20 cellular contexts compared by ENCODE assay signal in the genomic region with DNA sequence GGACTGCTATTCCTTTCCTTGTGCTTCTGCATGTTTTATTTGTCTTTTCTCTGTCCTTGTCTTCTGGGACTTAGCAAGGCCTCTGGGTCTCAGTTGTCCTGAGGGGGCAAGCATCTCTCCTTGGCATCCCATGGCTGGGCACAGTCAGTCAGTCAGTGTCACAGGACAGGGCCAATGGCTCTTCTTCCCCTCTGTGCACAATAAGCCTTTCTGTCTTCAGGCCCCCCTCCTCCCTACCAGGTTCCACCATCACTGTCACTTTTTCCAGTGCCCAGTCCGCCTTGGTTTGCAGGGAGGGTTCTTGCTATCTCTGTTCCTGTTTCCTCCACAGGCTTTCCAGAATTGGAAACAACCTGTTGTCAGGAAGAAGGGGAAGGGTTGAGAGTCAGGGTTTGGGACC. TPM values are rescaled to one million over a fixed set of nuclear protein-coding genes. Genes with fewer than 3 reads are reported as not detected.
A peak's percentile ranks its signal among the peaks of the same experiment; 100 is the strongest.
DNase-seq lines count a peak whose midpoint lies in the region; ATAC-seq, FAIRE-seq and TF ChIP-seq lines count a peak whose summit lies in the region.
"Had no signal": no experiment of that assay in that cellular context is flagged by ENCODE, and none has a peak within 500 bp of the region (broad histone marks: within the 10 kb centered on the region; RNA-seq: fewer than 3 reads in every experiment).

No MANE protein-coding gene starts in this region.

- no peaks in the 10 kb centered on the region for H3K27me3 Mint-ChIP-seq in activated T-cell treated with anti-CD3 and anti-CD28 coated beads, Interleukin-2, amount 50 U/mL, for 24 hours
- no peaks in the 10 kb centered on the region for H3K27me3 Mint-ChIP-seq in activated T-cell treated with anti-CD3 and anti-CD28 coated beads, Interleukin-2, amount 50 U/mL, for 72 hours (ENCODE audit: low read depth)
- H3K27me3 Mint-ChIP-seq in stimulated activated memory B cell treated with anti-CD40 and anti-IgM and Interleukin-4, amounts not matched to agents 10 μg/mL and 1 μg/mL and 100 μg/mL, for 72 hours, result no peaks in the 10 kb centered on the region
- H3K27me3 Mint-ChIP-seq: stimulated activated naive CD8-positive, alpha-beta T cell treated with anti-CD3 and anti-CD28 coated beads, Interleukin-15, amount 100 ng/mL, for 72 hours had no signal

- TF ChIP-seq EP300 in transverse colon (IDR thresholded peaks at IDR 0.05; ENCODE audit: low read depth), result no peak

- no peak for FAIRE-seq in frontal cortex (lab: Jason Lieb, UNC)
- FAIRE-seq: GM12892, H54 had no signal

- H3K9me3 Mint-ChIP-seq in activated T-cell treated with anti-CD3 and anti-CD28 coated beads, Interleukin-2, amount 50 U/mL, for 24 hours, result no peaks in the 10 kb centered on the region
- no peaks in the 10 kb centered on the region for H3K9me3 Mint-ChIP-seq in activated T-cell treated with anti-CD3 and anti-CD28 coated beads, Interleukin-2, amount 50 U/mL, for 72 hours
- H3K9me3 Mint-ChIP-seq in stimulated activated memory B cell treated with anti-CD40 and anti-IgM and Interleukin-4, amounts not matched to agents 10 μg/mL and 1 μg/mL and 100 μg/mL, for 72 hours, result no peaks in the 10 kb centered on the region
- H3K9me3 Mint-ChIP-seq: stimulated activated naive CD8-positive, alpha-beta T cell treated with anti-CD3 and anti-CD28 coated beads, Interleukin-15, amount 100 ng/mL, for 72 hours had no signal

- peaks cover 62% of the 10 kb centered on the region for H3K4me1 Mint-ChIP-seq in activated T-cell treated with anti-CD3 and anti-CD28 coated beads, Interleukin-2, amount 50 U/mL, for 24 hours (ENCODE audit: low read depth)
- peaks cover 61% of the 10 kb centered on the region for H3K4me1 Mint-ChIP-seq in activated T-cell treated with anti-CD3 and anti-CD28 coated beads, Interleukin-2, amount 50 U/mL, for 72 hours (ENCODE audit: low read depth)
- peaks cover 65% of the 10 kb centered on the region for H3K4me1 Mint-ChIP-seq in stimulated activated memory B cell treated with anti-CD40 and anti-IgM and Interleukin-4, amounts not matched to agents 10 μg/mL and 1 μg/mL and 100 μg/mL, for 72 hours

- no peaks in the 10 kb centered on the region for H3K9me3 ChIP-seq in transverse colon
- H3K9me3 ChIP-seq: ascending aorta, psoas muscle had no signal

- in situ Hi-C loops in transverse colon (cut with MboI; ENCODE audit: low pct_ligation_motif_present in 1 of 4, low pct_unique_long_range_greater_than_20kb in 1 of 4, low sequenced_read_pairs in 3 of 4), result no loop called here

- H3K27ac ChIP-seq in transverse colon, result no peak overlapping the region
- H3K27ac ChIP-seq in coronary artery, result no peak overlapping the region

- WGBS in transverse colon (ENCODE audit: low coverage in 1 of 2), 2 donors, result 72% methylated on average over 1 of the region's 1 CpG; no CpG with 5 or more reads in 1 of the 2 donors

- ATAC-seq in activated T-cell treated with anti-CD3 and anti-CD28 coated beads, Interleukin-2, amount 50 U/mL, for 72 hours (replicated peaks in 1 of 2), result no peak
- no peak for ATAC-seq in stimulated activated memory B cell treated with anti-CD40 and anti-IgM and Interleukin-4, amounts not matched to agents 10 μg/mL and 1 μg/mL and 100 μg/mL, for 72 hours
- ATAC-seq: psoas muscle; stimulated activated naive CD8-positive, alpha-beta T cell treated with anti-CD3 and anti-CD28 coated beads, Interleukin-15, amount 100 ng/mL, for 72 hours had no signal

- intact Hi-C loops in transverse colon (cut with DNase I; ENCODE audit: low total_unique reads), result no loop called here

- H3K4me3 Mint-ChIP-seq in activated T-cell treated with anti-CD3 and anti-CD28 coated beads, Interleukin-2, amount 50 U/mL, for 24 hours, result no peak overlapping the region
- no peak overlapping the region for H3K4me3 Mint-ChIP-seq in activated T-cell treated with anti-CD3 and anti-CD28 coated beads, Interleukin-2, amount 50 U/mL, for 72 hours
- H3K4me3 Mint-ChIP-seq in stimulated activated memory B cell treated with anti-CD40 and anti-IgM and Interleukin-4, amounts not matched to agents 10 μg/mL and 1 μg/mL and 100 μg/mL, for 72 hours, result no peak overlapping the region

- H3K36me3 Mint-ChIP-seq in activated T-cell treated with anti-CD3 and anti-CD28 coated beads, Interleukin-2, amount 50 U/mL, for 24 hours (ENCODE audit: low read depth), result peaks cover 51% of the 10 kb centered on the region
- H3K36me3 Mint-ChIP-seq in activated T-cell treated with anti-CD3 and anti-CD28 coated beads, Interleukin-2, amount 50 U/mL, for 72 hours (ENCODE audit: insufficient read depth in 2 of 2), result peaks cover 5 to 12% of the 10 kb centered on the region in 2 donors
- peaks cover 41% of the 10 kb centered on the region for H3K36me3 Mint-ChIP-seq in stimulated activated memory B cell treated with anti-CD40 and anti-IgM and Interleukin-4, amounts not matched to agents 10 μg/mL and 1 μg/mL and 100 μg/mL, for 72 hours

- peaks cover 18% of the 10 kb centered on the region for H3K27me3 ChIP-seq in H7 (ENCODE audit: control insufficient read depth, insufficient read depth, low read length)
- no peaks in the 10 kb centered on the region for H3K27me3 ChIP-seq in transverse colon
- H3K27me3 ChIP-seq: ascending aorta had no signal

- DNase-seq in activated T-cell treated with anti-CD3 and anti-CD28 coated beads, Interleukin-2, amount 50 U/mL, for 24 hours, result no peak
- DNase-seq in activated T-cell treated with anti-CD3 and anti-CD28 coated beads, Interleukin-2, amount 50 U/mL, for 72 hours, result no peak
- DNase-seq in H7, result peak; percentile 11
- peak; percentile 35 for DNase-seq in foreskin melanocyte
- no peak for DNase-seq in transverse colon
- no peak for DNase-seq in frontal cortex (ENCODE audit: low spot score in 2 of 2)
- DNase-seq in coronary artery (ENCODE audit: low spot score), result no peak
- DNase-seq: activated CD4-positive, alpha-beta T cell treated with anti-CD3 and anti-CD28 coated beads, Interleukin-2, amount 50 U/mL, for 1 hour; GDM1; NCI-H1694; NCI-H446; SHP77; stimulated activated CD4-positive, alpha-beta T cell treated with anti-CD3 and anti-CD28 coated beads, Interleukin-12 subunit alpha, Interleukin-12 subunit beta, amount 100 ng/mL, for 4 hours; stimulated activated naive CD8-positive, alpha-beta T cell treated with anti-CD3 and anti-CD28 coated beads, Interleukin-15, amount 100 ng/mL, for 72 hours; T-helper 9 cell had no signal

- H3K36me3 ChIP-seq in H7 (replicated peaks; ENCODE audit: control insufficient read depth, insufficient read depth, low read length) (no peaks in the 10 kb centered on the region), transverse colon (no peaks in the 10 kb centered on the region)
- H3K36me3 ChIP-seq: ascending aorta had no signal

- peak overlapping the region; percentile 42 for H3K27ac Mint-ChIP-seq in activated T-cell treated with anti-CD3 and anti-CD28 coated beads, Interleukin-2, amount 50 U/mL, for 24 hours
- H3K27ac Mint-ChIP-seq in activated T-cell treated with anti-CD3 and anti-CD28 coated beads, Interleukin-2, amount 50 U/mL, for 72 hours, result no peak overlapping the region
- peak overlapping the region; percentile 69 for H3K27ac Mint-ChIP-seq in stimulated activated memory B cell treated with anti-CD40 and anti-IgM and Interleukin-4, amounts not matched to agents 10 μg/mL and 1 μg/mL and 100 μg/mL, for 72 hours
- H3K27ac Mint-ChIP-seq: stimulated activated naive CD8-positive, alpha-beta T cell treated with anti-CD3 and anti-CD28 coated beads, Interleukin-15, amount 100 ng/mL, for 72 hours had no signal

- TF ChIP-seq CTCF in transverse colon (IDR thresholded peaks at IDR 0.05), result no peak
- TF ChIP-seq CTCF in coronary artery (IDR thresholded peaks at IDR 0.05), result no peak

- TF ChIP-seq POLR2A in transverse colon (IDR thresholded peaks at IDR 0.05), result no peak

- H3K4me1 ChIP-seq in transverse colon, result peaks cover 23 to 55% (median 39%) of the 10 kb centered on the region in 4 donors

- H3K4me3 ChIP-seq in H7 (ENCODE audit: insufficient read depth, low read depth, low read length) (no peak overlapping the region), transverse colon (no peak overlapping the region), coronary artery (no peak overlapping the region)
- H3K4me3 ChIP-seq: ascending aorta, psoas muscle had no signal

RNA-seq across cellular contexts. Expression of a gene that starts 1.8 kb away (rescaled TPM):
- total RNA-seq in activated T-cell treated with anti-CD3 and anti-CD28 coated beads, Interleukin-2, amount 50 U/mL, for 72 hours, result 10 to 100 TPM; 73.3 to 78.9 TPM
- total RNA-seq in H7 (2014; rRNA removed; shearing (Covaris generic)), result 1.00 and 1.4 TPM in 2 replicates
- 10 to 100 TPM in 2 of 4 donors, 1 to 10 TPM in 1, not detected in 1; 9.4 to 26.9 (median 17.1) TPM for total RNA-seq in transverse colon
- 3.3 TPM for total RNA-seq in frontal cortex

RNA-seq across cellular contexts. Expression of a gene that starts 5.1 kb away (rescaled TPM):
- 10 to 100 TPM; 85.0 to 89.5 TPM for total RNA-seq in activated T-cell treated with anti-CD3 and anti-CD28 coated beads, Interleukin-2, amount 50 U/mL, for 72 hours
- total RNA-seq in H7 (2014; rRNA removed; shearing (Covaris generic)), result 17.7 and 33.0 TPM in 2 replicates
- total RNA-seq in transverse colon (100 to 1,000 TPM in 3 of 4 donors, 10 to 100 TPM in 1; 10.5 to 186 (median 147) TPM), frontal cortex (0.82 TPM)

RNA-seq across cellular contexts. Expression of a gene that starts 13.1 kb away (rescaled TPM):
- 100 to 1,000 TPM; 114 to 129 TPM for total RNA-seq in activated T-cell treated with anti-CD3 and anti-CD28 coated beads, Interleukin-2, amount 50 U/mL, for 72 hours
- 159 and 201 TPM in 2 replicates for total RNA-seq in H7 (2014; rRNA removed; shearing (Covaris generic))
- total RNA-seq in transverse colon (100 to 1,000 TPM in 3 of 4 donors, 10 to 100 TPM in 1; 23.9 to 164 (median 141) TPM), frontal cortex (51.8 TPM)

RNA-seq across cellular contexts. Expression of a gene that starts 20.0 kb away (rescaled TPM):
- total RNA-seq in activated T-cell treated with anti-CD3 and anti-CD28 coated beads, Interleukin-2, amount 50 U/mL, for 72 hours, result 1 to 10 TPM; 3.5 to 4.1 TPM
- total RNA-seq in H7 (2014; rRNA removed; shearing (Covaris generic)), result 15.7 and 17.9 TPM in 2 replicates
- total RNA-seq in transverse colon (10 to 100 TPM in 2 of 4 donors, 1 to 10 TPM in 2; 5.2 to 21.7 (median 12.8) TPM), frontal cortex (3.7 TPM)

RNA-seq across cellular contexts. Expression of a gene that starts 21.2 kb away (rescaled TPM):
- total RNA-seq in activated T-cell treated with anti-CD3 and anti-CD28 coated beads, Interleukin-2, amount 50 U/mL, for 72 hours, result 10 to 100 TPM; 17.8 to 20.3 TPM
- total RNA-seq in H7 (2014; rRNA removed; shearing (Covaris generic)), result 23.3 and 33.0 TPM in 2 replicates
- 10 to 100 TPM in 3 of 4 donors, 1 to 10 TPM in 1; 7.9 to 31.3 (median 23.5) TPM for total RNA-seq in transverse colon
- 22.4 TPM for total RNA-seq in frontal cortex

Comparison
In these comparisons a context has a peak if more than half of its experiments do, and no peak if none do; other contexts are left out.
1. DNase-seq: peak in H7 (single experiment) and foreskin melanocyte (single experiment); none in activated T-cell treated with anti-CD3 and anti-CD28 coated beads, Interleukin-2, amount 50 U/mL, for 24 hours (single experiment), activated T-cell treated with anti-CD3 and anti-CD28 coated beads, Interleukin-2, amount 50 U/mL, for 72 hours (0 of 2), transverse colon (single experiment), frontal cortex (0 of 2) and coronary artery (single experiment).